In the genomic region with DNA sequence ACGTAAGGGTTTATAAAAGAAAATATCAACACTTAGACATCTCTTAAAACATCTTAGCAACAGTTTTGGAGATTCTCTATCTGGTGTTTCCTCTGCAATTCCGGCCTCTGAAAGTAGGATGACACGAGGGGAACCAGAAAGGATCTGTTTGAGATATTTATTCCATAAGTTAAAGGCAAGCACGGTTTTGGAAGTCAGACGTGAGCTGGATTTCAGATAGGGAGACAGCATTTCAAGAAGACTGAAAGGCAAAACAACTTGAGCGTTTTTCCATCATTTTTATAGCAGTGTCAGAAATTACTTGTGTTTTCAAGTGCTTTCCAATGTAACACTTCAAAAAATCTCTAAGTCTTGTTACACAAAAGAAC, we compare ENCODE assay signal across 8 cellular contexts. TPM values are rescaled to one million over a fixed set of nuclear protein-coding genes. Genes with fewer than 3 reads are reported as not detected.
DNase-seq lines count a peak whose midpoint lies in the region; FAIRE-seq and TF ChIP-seq lines count a peak whose summit lies in the region.

No MANE protein-coding gene starts in this region.

- no peak overlapping the region for H3K27ac ChIP-seq in rectal smooth muscle tissue (ENCODE audit: low read depth, low read length)

- H3K4me1 ChIP-seq in rectal smooth muscle tissue (ENCODE audit: control insufficient read depth, insufficient read depth, low read length), result no peaks in the 10 kb centered on the region

- H3K36me3 ChIP-seq in rectal smooth muscle tissue (ENCODE audit: control insufficient read depth, insufficient read depth, low read length), result no peaks in the 10 kb centered on the region

- TF ChIP-seq POLR2A in GM12891 (IDR thresholded peaks at IDR 0.05; ENCODE audit: low read depth, low read length), result no peak

- FAIRE-seq in GM12891 (lab: Jason Lieb, UNC), result no peak

- H3K27me3 ChIP-seq in rectal smooth muscle tissue (ENCODE audit: control insufficient read depth, insufficient read depth, low read length), result no peaks in the 10 kb centered on the region

- peak overlapping the region; percentile 32 for H3K9ac ChIP-seq in rectal smooth muscle tissue (ENCODE audit: low read length)

- peak overlapping the region; percentile 56 for H3K4me3 ChIP-seq in epithelial cell of proximal tubule (ENCODE audit: low read depth, low read length)
- peak overlapping the region; percentile 50 for H3K4me3 ChIP-seq in rectal smooth muscle tissue (ENCODE audit: low read length)

- DNase-seq in NCI-H1417 (lab: John Stamatoyannopoulos, UW) (peak in 2 of 3 experiments; percentile 35 to 42), NCI-H1417 treated with DMSO at 0.1 percent for 48 hours (lab: John Stamatoyannopoulos, UW) (no peak), RPMI7951 (ENCODE audit: low read depth) (peak; percentile 34), epithelial cell of proximal tubule (ENCODE audit: low read depth) (no peak), GM12891 (ENCODE audit: insufficient read length, low spot score) (no peak)
- DNase-seq in activated effector memory CD4-positive, alpha-beta T cell treated with anti-CD3 and anti-CD28 coated beads, Interleukin-2, amount 50 U/mL, for 16 hours, result no peak
- DNase-seq in activated CD8-positive, alpha-beta memory T cell treated with anti-CD3 and anti-CD28 coated beads, Interleukin-2, amount 50 U/mL, for 4 hours, result no peak

- no peak for TF ChIP-seq CTCF in epithelial cell of proximal tubule (conservative IDR thresholded peaks at IDR 0.05; ENCODE audit: low read depth, low read length)

TF ChIP-seq in GM12891, 5 proteins besides CTCF, POLR2A, EP300 and RAD21:
- no peak for TF ChIP-seq PAX5 (IDR thresholded peaks at IDR 0.05; ENCODE audit: insufficient read depth, low read length, severe bottlenecking)
- TF ChIP-seq TAF1 (IDR thresholded peaks at IDR 0.05; ENCODE audit: low read depth, low read length), result no peak

RNA-seq across cellular contexts. Expression of a gene that starts 52.9 kb away (rescaled TPM):
- 4.8 and 6.5 TPM in 2 replicates for total RNA-seq in RPMI7951 (2014; rRNA removed; shearing (Covaris generic))
- total RNA-seq in epithelial cell of proximal tubule, result 14.3 and 15.0 TPM in 2 replicates
- 22.4 TPM for polyA plus RNA-seq in GM12891 (2012; ENCODE audit: low read depth, missing spikeins)

Comparison
In these comparisons a context has a peak if more than half of its experiments do, and no peak if none do; other contexts are left out.
1. DNase-seq: peak in NCI-H1417 (2 of 3) and RPMI7951 (single experiment); none in NCI-H1417 treated with DMSO at 0.1 percent for 48 hours (single experiment), epithelial cell of proximal tubule (single experiment), activated effector memory CD4-positive, alpha-beta T cell treated with anti-CD3 and anti-CD28 coated beads, Interleukin-2, amount 50 U/mL, for 16 hours (single experiment), GM12891 (single experiment) and activated CD8-positive, alpha-beta memory T cell treated with anti-CD3 and anti-CD28 coated beads, Interleukin-2, amount 50 U/mL, for 4 hours (single experiment).